In the genomic region with DNA sequence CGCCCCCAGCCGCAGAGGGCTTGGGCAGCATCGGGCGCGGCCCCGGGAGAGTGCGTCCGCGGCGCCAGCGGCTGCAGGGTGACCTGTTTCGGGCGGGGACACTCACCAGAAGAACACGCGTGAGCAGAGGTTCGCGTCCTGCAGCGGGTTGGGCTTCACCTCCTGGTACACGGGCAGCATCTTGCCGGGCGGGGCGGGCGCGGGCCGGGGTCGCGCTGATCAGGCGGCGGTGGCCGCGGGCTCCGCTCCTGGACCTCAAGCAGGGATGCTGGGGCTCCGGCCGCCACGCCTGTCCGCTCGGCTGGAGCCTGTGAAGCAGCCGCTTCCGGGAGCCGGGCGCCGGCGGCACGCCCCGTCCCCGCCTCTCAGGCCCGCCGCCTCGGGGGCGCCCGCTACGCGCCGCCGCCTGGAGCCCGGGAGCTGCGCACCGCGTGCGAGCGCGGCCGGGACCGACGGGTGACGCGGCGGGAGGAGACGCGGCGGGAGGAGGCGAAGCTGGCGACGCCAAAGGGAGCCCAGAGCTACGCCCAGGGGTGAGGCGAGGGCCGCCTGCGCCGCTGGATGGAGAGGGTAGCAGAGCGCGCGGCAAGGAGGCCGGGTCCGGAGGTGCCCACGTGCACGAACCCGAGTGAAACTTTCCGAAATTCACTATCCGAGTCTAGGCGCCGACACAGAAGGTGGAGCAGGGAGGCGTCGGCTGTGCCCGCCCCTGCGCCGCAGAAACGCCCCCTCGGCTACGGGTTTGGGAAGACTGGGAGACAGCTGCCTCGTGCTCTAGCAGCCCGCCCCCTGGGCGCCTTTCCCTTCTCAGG, we compare ENCODE assay signal across 1 cellular context.
A peak's percentile ranks its signal among the peaks of the same experiment; 100 is the strongest.
TF ChIP-seq lines count a peak whose summit lies in the region.

A gene with protein sequence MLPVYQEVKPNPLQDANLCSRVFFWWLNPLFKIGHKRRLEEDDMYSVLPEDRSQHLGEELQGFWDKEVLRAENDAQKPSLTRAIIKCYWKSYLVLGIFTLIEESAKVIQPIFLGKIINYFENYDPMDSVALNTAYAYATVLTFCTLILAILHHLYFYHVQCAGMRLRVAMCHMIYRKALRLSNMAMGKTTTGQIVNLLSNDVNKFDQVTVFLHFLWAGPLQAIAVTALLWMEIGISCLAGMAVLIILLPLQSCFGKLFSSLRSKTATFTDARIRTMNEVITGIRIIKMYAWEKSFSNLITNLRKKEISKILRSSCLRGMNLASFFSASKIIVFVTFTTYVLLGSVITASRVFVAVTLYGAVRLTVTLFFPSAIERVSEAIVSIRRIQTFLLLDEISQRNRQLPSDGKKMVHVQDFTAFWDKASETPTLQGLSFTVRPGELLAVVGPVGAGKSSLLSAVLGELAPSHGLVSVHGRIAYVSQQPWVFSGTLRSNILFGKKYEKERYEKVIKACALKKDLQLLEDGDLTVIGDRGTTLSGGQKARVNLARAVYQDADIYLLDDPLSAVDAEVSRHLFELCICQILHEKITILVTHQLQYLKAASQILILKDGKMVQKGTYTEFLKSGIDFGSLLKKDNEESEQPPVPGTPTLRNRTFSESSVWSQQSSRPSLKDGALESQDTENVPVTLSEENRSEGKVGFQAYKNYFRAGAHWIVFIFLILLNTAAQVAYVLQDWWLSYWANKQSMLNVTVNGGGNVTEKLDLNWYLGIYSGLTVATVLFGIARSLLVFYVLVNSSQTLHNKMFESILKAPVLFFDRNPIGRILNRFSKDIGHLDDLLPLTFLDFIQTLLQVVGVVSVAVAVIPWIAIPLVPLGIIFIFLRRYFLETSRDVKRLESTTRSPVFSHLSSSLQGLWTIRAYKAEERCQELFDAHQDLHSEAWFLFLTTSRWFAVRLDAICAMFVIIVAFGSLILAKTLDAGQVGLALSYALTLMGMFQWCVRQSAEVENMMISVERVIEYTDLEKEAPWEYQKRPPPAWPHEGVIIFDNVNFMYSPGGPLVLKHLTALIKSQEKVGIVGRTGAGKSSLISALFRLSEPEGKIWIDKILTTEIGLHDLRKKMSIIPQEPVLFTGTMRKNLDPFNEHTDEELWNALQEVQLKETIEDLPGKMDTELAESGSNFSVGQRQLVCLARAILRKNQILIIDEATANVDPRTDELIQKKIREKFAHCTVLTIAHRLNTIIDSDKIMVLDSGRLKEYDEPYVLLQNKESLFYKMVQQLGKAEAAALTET (N-terminal part only) (minus strand): TSS at position 317 of the 812 bp plus-strand sequence. CDS start 137 bp downstream, at position 180.

TF ChIP-seq in GM12878, 131 proteins besides CTCF, POLR2A, EP300 and RAD21 (continues in another document):
- TF ChIP-seq RFX5 (IDR thresholded peaks at IDR 0.05; ENCODE audit: low read depth, low read length) (no peak), E2F4 (IDR thresholded peaks at IDR 0.05; ENCODE audit: low read depth, low read length) (no peak), BACH1 (IDR thresholded peaks at IDR 0.05; ENCODE audit: borderline replicate concordance) (peak; percentile 59; the same call in 1 of the 2 replicates), REST (IDR thresholded peaks at IDR 0.05; ENCODE audit: low read depth, low read length) (no peak), RUNX3 (IDR thresholded peaks at IDR 0.05; ENCODE audit: low read length) (no peak), SUZ12 (IDR thresholded peaks at IDR 0.05; ENCODE audit: unreplicated experiment) (no peak), SPI1 (IDR thresholded peaks at IDR 0.05; ENCODE audit: borderline replicate concordance, insufficient read depth, low read depth, low read length) (no peak), SREBF2 (IDR thresholded peaks at IDR 0.05; ENCODE audit: low read length) (no peak), RELA (IDR thresholded peaks at IDR 0.05; ENCODE audit: borderline replicate concordance, partially characterized antibody) (no peak), EGR1 (IDR thresholded peaks at IDR 0.05; ENCODE audit: borderline replicate concordance in 1 of 2, low read depth in 2 of 2, low read length in 2 of 2) (0 out of 3 replicates have a peak, but pooled peaks of 1 of the 2 experiments have one; percentile 7), MTA3 (IDR thresholded peaks at IDR 0.05; ENCODE audit: borderline replicate concordance, low read length) (no peak), SMAD1 (IDR thresholded peaks at IDR 0.05; ENCODE audit: low read depth, partially characterized antibody) (no peak), HDAC2 (IDR thresholded peaks at IDR 0.05) (0 out of 2 replicates have a peak, but pooled peaks have one; percentile 41), MYB (IDR thresholded peaks at IDR 0.05; ENCODE audit: borderline replicate concordance, low read depth, low read length) (no peak), PAX5 (IDR thresholded peaks at IDR 0.05; ENCODE audit: borderline replicate concordance, low read depth, low read length) (no peak), RBBP5 (conservative IDR thresholded peaks at IDR 0.05) (no peak), NFXL1 (IDR thresholded peaks at IDR 0.05; ENCODE audit: borderline replicate concordance) (no peak), PBX3 (IDR thresholded peaks at IDR 0.05; ENCODE audit: insufficient replicate concordance, low read depth, low read length) (no peak), PKNOX1 (IDR thresholded peaks at IDR 0.05) (no peak), ETV6 (conservative IDR thresholded peaks at IDR 0.05 in 1 of 2, IDR thresholded peaks at IDR 0.05 in 1 of 2; ENCODE audit: borderline replicate concordance in 1 of 2, low read depth in 1 of 2) (no peak), BRCA1 (IDR thresholded peaks at IDR 0.05; ENCODE audit: low read depth, low read length) (no peak), SIN3A (IDR thresholded peaks at IDR 0.05; ENCODE audit: low read depth, low read length) (no peak; the same call in 1 of the 2 replicates), TAF1 (IDR thresholded peaks at IDR 0.05; ENCODE audit: borderline replicate concordance, low read depth, low read length) (peak; percentile 77; the same call in 1 of the 2 replicates), ZSCAN29 (IDR thresholded peaks at IDR 0.05) (no peak), HDAC6 (IDR thresholded peaks at IDR 0.05; ENCODE audit: unreplicated experiment) (peak; percentile 46), NFIC (IDR thresholded peaks at IDR 0.05; ENCODE audit: low read depth, low read length) (no peak), MYC (IDR thresholded peaks at IDR 0.05; ENCODE audit: insufficient read depth, insufficient read length, insufficient replicate concordance, low read length, severe bottlenecking) (peak; percentile 60), STAT3 (IDR thresholded peaks at IDR 0.05; ENCODE audit: low read depth, low read length) (no peak), BHLHE40 (IDR thresholded peaks at IDR 0.05; ENCODE audit: borderline replicate concordance in 1 of 2, low read depth in 2 of 2, low read length in 1 of 2) (peak; percentile 76 to 90), NR2F1 (conservative IDR thresholded peaks at IDR 0.05) (peak; percentile 42; the same call in 1 of the 2 replicates), DPF2 (IDR thresholded peaks at IDR 0.05) (peak; percentile 90), IRF4 (IDR thresholded peaks at IDR 0.05; ENCODE audit: low read depth, low read length) (no peak), BCL3 (IDR thresholded peaks at IDR 0.05; ENCODE audit: borderline replicate concordance, insufficient read depth, low read depth, low read length, poor library complexity, severe bottlenecking) (no peak), NRF1 (conservative IDR thresholded peaks at IDR 0.05; ENCODE audit: low read depth, low read length) (0 out of 2 replicates have a peak, but pooled peaks have one; percentile 15)
- TF ChIP-seq, protein P1, sequence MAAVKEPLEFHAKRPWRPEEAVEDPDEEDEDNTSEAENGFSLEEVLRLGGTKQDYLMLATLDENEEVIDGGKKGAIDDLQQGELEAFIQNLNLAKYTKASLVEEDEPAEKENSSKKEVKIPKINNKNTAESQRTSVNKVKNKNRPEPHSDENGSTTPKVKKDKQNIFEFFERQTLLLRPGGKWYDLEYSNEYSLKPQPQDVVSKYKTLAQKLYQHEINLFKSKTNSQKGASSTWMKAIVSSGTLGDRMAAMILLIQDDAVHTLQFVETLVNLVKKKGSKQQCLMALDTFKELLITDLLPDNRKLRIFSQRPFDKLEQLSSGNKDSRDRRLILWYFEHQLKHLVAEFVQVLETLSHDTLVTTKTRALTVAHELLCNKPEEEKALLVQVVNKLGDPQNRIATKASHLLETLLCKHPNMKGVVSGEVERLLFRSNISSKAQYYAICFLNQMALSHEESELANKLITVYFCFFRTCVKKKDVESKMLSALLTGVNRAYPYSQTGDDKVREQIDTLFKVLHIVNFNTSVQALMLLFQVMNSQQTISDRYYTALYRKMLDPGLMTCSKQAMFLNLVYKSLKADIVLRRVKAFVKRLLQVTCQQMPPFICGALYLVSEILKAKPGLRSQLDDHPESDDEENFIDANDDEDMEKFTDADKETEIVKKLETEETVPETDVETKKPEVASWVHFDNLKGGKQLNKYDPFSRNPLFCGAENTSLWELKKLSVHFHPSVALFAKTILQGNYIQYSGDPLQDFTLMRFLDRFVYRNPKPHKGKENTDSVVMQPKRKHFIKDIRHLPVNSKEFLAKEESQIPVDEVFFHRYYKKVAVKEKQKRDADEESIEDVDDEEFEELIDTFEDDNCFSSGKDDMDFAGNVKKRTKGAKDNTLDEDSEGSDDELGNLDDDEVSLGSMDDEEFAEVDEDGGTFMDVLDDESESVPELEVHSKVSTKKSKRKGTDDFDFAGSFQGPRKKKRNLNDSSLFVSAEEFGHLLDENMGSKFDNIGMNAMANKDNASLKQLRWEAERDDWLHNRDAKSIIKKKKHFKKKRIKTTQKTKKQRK (IDR thresholded peaks at IDR 0.05; ENCODE audit: low read depth, low read length) = no peak
- TF ChIP-seq, protein P2, sequence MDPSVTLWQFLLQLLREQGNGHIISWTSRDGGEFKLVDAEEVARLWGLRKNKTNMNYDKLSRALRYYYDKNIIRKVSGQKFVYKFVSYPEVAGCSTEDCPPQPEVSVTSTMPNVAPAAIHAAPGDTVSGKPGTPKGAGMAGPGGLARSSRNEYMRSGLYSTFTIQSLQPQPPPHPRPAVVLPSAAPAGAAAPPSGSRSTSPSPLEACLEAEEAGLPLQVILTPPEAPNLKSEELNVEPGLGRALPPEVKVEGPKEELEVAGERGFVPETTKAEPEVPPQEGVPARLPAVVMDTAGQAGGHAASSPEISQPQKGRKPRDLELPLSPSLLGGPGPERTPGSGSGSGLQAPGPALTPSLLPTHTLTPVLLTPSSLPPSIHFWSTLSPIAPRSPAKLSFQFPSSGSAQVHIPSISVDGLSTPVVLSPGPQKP (IDR thresholded peaks at IDR 0.05; ENCODE audit: low read depth, low read length) = no peak
